29 cellular contexts compared by ENCODE assay signal in the genomic region with DNA sequence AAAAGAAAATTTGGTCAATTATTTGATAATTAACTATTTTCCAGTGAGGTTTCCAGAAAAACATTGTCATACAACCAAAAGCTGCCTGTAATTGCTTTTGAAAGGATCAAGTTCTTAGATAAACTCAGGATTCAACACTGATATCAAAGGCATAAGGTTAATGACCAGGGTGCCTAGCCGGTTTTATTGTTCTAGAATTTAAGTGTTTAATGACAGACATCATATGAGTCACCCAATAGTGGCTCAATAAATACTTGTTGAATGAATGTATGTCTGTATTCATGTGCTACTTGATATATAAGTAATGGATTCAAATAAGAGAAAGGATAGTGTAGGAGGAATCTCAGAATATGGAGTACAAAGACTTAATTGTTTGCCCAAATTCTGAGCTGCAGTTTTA.
DNase-seq lines count a peak whose midpoint lies in the region; ATAC-seq, FAIRE-seq and TF ChIP-seq lines count a peak whose summit lies in the region.
"Had no signal": no experiment of that assay in that cellular context is flagged by ENCODE, and none has a peak within 500 bp of the region (broad histone marks: within the 10 kb centered on the region; RNA-seq: fewer than 3 reads in every experiment).

No MANE protein-coding gene starts in this region.

- TF ChIP-seq CTCF in endothelial cell of umbilical vein (IDR thresholded peaks at IDR 0.05; ENCODE audit: extremely low read depth in 1 of 2, insufficient read depth in 1 of 2, low read depth in 1 of 2, low read length in 2 of 2), result no peak

- no peak overlapping the region for H3K27ac ChIP-seq in endothelial cell of umbilical vein (ENCODE audit: insufficient read depth, low read depth, low read length)
- H3K27ac ChIP-seq: C4-2B, esophagus muscularis mucosa, hepatocyte, SJCRH30, testis had no signal

- TF ChIP-seq POLR2A in endothelial cell of umbilical vein (IDR thresholded peaks at IDR 0.05; ENCODE audit: low read depth, low read length), result no peak

- no peaks in the 10 kb centered on the region for H3K36me3 ChIP-seq in endothelial cell of umbilical vein (ENCODE audit: control insufficient read depth in 2 of 2, extremely low read depth in 1 of 2, insufficient read depth in 2 of 2, low read length in 2 of 2)
- H3K36me3 ChIP-seq: esophagus muscularis mucosa, SJCRH30 had no signal

- BruUV-seq in endothelial cell of umbilical vein (replicated peaks; lab: Mats Ljungman, UMichigan), result no TSS peak

- intact Hi-C loops in endothelial cell of umbilical vein (cut with micrococcal nuclease), result no loop called here

- H3K27me3 ChIP-seq in endothelial cell of umbilical vein (ENCODE audit: control insufficient read depth in 2 of 2, insufficient read depth in 2 of 2, low read length in 2 of 2), result no peaks in the 10 kb centered on the region
- H3K27me3 ChIP-seq: esophagus muscularis mucosa, hepatocyte, SJCRH30, testis had no signal

- no peak overlapping the region for H3K4me3 ChIP-seq in endothelial cell of umbilical vein (replicated peaks in 1 of 3; ENCODE audit: insufficient read depth in 1 of 3, low read depth in 1 of 3, low read length in 3 of 3)
- H3K4me3 ChIP-seq: esophagus muscularis mucosa, GM12878, hepatocyte, SJCRH30, testis had no signal

- no peak overlapping the region for H3K4me2 ChIP-seq in endothelial cell of umbilical vein (ENCODE audit: insufficient read depth, low read length)
- H3K4me2 ChIP-seq: hepatocyte had no signal

- H3K9ac ChIP-seq in endothelial cell of umbilical vein (replicated peaks; ENCODE audit: extremely low read depth, insufficient read depth, low read length), result no peak overlapping the region

- H3K9me3 ChIP-seq in endothelial cell of umbilical vein (replicated peaks; ENCODE audit: control insufficient read depth, insufficient read depth, low read length), result no peaks in the 10 kb centered on the region
- H3K9me3 ChIP-seq: esophagus muscularis mucosa, SJCRH30, testis had no signal

- H3K4me1 ChIP-seq in endothelial cell of umbilical vein (ENCODE audit: control insufficient read depth, extremely low read depth, insufficient read depth, low read length), result no peaks in the 10 kb centered on the region
- H3K4me1 ChIP-seq: SJCRH30, testis had no signal

- H3K9me1 ChIP-seq in endothelial cell of umbilical vein (replicated peaks; ENCODE audit: control insufficient read depth, extremely low read depth, insufficient read depth, low read length), result no peaks in the 10 kb centered on the region

- CTCF ChIA-PET in HEK293T (lab: Yijun Ruan, JAX), result no interaction called here
- CTCF ChIA-PET in endothelial cell of umbilical vein (lab: Charles Lee), result no interaction called here

- no peaks in the 10 kb centered on the region for H3K79me2 ChIP-seq in endothelial cell of umbilical vein (ENCODE audit: control insufficient read depth, insufficient read depth, low read length)
- H3K79me2 ChIP-seq: hepatocyte had no signal

- POLR2A ChIA-PET in HEK293T (lab: Yijun Ruan, JAX), result no interaction called here
- POLR2A ChIA-PET in endothelial cell of umbilical vein (lab: Charles Lee), result no interaction called here

- H2AFZ ChIP-seq in endothelial cell of umbilical vein (ENCODE audit: low read depth, low read length), result no peak overlapping the region
- H2AFZ ChIP-seq: hepatocyte had no signal

- peak; percentile 2 for DNase-seq in ELR (ENCODE audit: low read depth)
- no peak for DNase-seq in HEK293T (ENCODE audit: extremely low spot score)
- DNase-seq in NCI-H69 (lab: John Stamatoyannopoulos, UW), result peak; percentile 80
- peak; percentile 11 for DNase-seq in endothelial cell of umbilical vein (ENCODE audit: low read depth, low spot score)
- DNase-seq: activated CD4-positive, alpha-beta memory T cell treated with anti-CD3 and anti-CD28 coated beads for 36 hours; activated CD4-positive, CD25-positive, alpha-beta regulatory T cell treated with anti-CD3 and anti-CD28 coated beads, Interleukin-2, amount 50 U/mL, for 72 hours; activated CD8-positive, alpha-beta memory T cell treated with anti-CD3 and anti-CD28 coated beads, Interleukin-2, amount 50 U/mL, for 4 hours; activated naive CD4-positive, alpha-beta T cell treated with anti-CD3 and anti-CD28 coated beads, Interleukin-2, amount 50 U/mL, for 16 hours; amniotic stem cell; Calu3; effector memory CD4-positive, alpha-beta T cell; NCI-H524; SJCRH30; stimulated activated CD4-positive, alpha-beta T cell treated with anti-CD3 and anti-CD28 coated beads, Interleukin-15, amount 100 ng/mL, for 24 hours; stimulated activated naive CD4-positive, alpha-beta T cell treated with Interleukin-2 at 50 U/mL for 16 hours; testis had no signal

- FAIRE-seq in endothelial cell of umbilical vein (lab: Jason Lieb, UNC), result peak; percentile 18
- FAIRE-seq: frontal cortex, GM12878, RCC 7860 had no signal

- ATAC-seq in HG02938 (IDR thresholded peaks at IDR 0.05; ENCODE audit: unreplicated experiment) (no peak), HG02885 (IDR thresholded peaks at IDR 0.05; ENCODE audit: poor library complexity, unreplicated experiment) (no peak), HG03280 (IDR thresholded peaks at IDR 0.05; ENCODE audit: unreplicated experiment) (no peak), GM19328 (IDR thresholded peaks at IDR 0.05; ENCODE audit: unreplicated experiment) (no peak)
- ATAC-seq: activated T-helper 17 cell treated with anti-CD3 and anti-CD28 coated beads, Interleukin-2, amount 50 U/mL, for 72 hours; GM12878; left lobe of liver; sciatic nerve had no signal

- dilution Hi-C loops in endothelial cell of umbilical vein (cut with MboI; ENCODE audit: extremely low pct_ligation_motif_present, low sequenced_read_pairs), result no loop called here

- no peaks in the 10 kb centered on the region for H4K20me1 ChIP-seq in endothelial cell of umbilical vein (replicated peaks; ENCODE audit: control insufficient read depth, extremely low read depth, insufficient read depth, low read length)

TF ChIP-seq in HEK293T, 16 proteins besides CTCF, POLR2A, EP300 and RAD21:
- TF ChIP-seq SP1 (IDR thresholded peaks at IDR 0.05) (no peak), PKNOX1 (IDR thresholded peaks at IDR 0.05) (peak; percentile 6; the same call in 1 of the 2 replicates), CTBP1 (IDR thresholded peaks at IDR 0.05; ENCODE audit: borderline replicate concordance) (no peak), ARNT (IDR thresholded peaks at IDR 0.05) (no peak), NFRKB (IDR thresholded peaks at IDR 0.05) (no peak), SUZ12 (IDR thresholded peaks at IDR 0.05) (no peak), TARDBP (IDR thresholded peaks at IDR 0.05) (no peak)

TF ChIP-seq in endothelial cell of umbilical vein, 7 proteins besides CTCF, POLR2A, EP300 and RAD21:
- TF ChIP-seq MAX (IDR thresholded peaks at IDR 0.05; ENCODE audit: insufficient read depth, insufficient read length) (no peak), JUN (IDR thresholded peaks at IDR 0.05; ENCODE audit: borderline replicate concordance, insufficient read depth, insufficient read length, low read depth) (peak; percentile 9), FOS (IDR thresholded peaks at IDR 0.05; ENCODE audit: borderline replicate concordance, insufficient read depth, low read length) (peak; percentile 33), MYC (IDR thresholded peaks at IDR 0.05; ENCODE audit: low read depth, low read length) (no peak)
